In genomic region chr4:106320235-106320634, GRCh38 we compare ENCODE assay signal across 13 cellular contexts. TPM values are rescaled to one million over a fixed set of nuclear protein-coding genes. Genes with fewer than 3 reads are reported as not detected.
DNase-seq lines count a peak whose midpoint lies in the region; TF ChIP-seq lines count a peak whose summit lies in the region.
"Had no signal": no experiment of that assay in that cellular context is flagged by ENCODE, and none has a peak within 500 bp of the region (broad histone marks: within the 10 kb centered on the region; RNA-seq: fewer than 3 reads in every experiment).

No MANE protein-coding gene starts in this region.

- H3K9me3 Mint-ChIP-seq in MCF 10A (ENCODE audit: unreplicated experiment) (no peaks in the 10 kb centered on the region), HFFc6 (no peaks in the 10 kb centered on the region; the same call in 1 of the 2 replicates), nephron (no peaks in the 10 kb centered on the region)
- H3K9me3 Mint-ChIP-seq: CD8-positive, alpha-beta T cell had no signal

- no peaks in the 10 kb centered on the region; the same call in 1 of the 2 replicates for H4K20me1 ChIP-seq in Karpas-422 (ENCODE audit: insufficient read depth, low read depth, low read length)

- H3K4me3 ChIP-seq in breast epithelium (no peak overlapping the region), Karpas-422 (ENCODE audit: low read length) (no peak overlapping the region), prostate gland (no peak overlapping the region)
- H3K4me3 ChIP-seq: BLaER1 treated with 17β-estradiol and CSF1 and Interleukin-3, amounts not matched to agents 10 nM and 100 nM; GM23338 had no signal

- no peaks in the 10 kb centered on the region for H3K27me3 Mint-ChIP-seq in MCF 10A (ENCODE audit: insufficient read depth, unreplicated experiment)
- H3K27me3 Mint-ChIP-seq in HFFc6 (ENCODE audit: insufficient read depth): no peaks in the 10 kb centered on the region; the same call in 1 of the 2 replicates
- H3K27me3 Mint-ChIP-seq in nephron (ENCODE audit: low read depth): no peaks in the 10 kb centered on the region
- H3K27me3 Mint-ChIP-seq: B cell had no signal

- no peak overlapping the region for H2AFZ ChIP-seq in Karpas-422 (ENCODE audit: low read length)
- H2AFZ ChIP-seq: GM23338 had no signal

- H3K4me1 Mint-ChIP-seq in MCF 10A (ENCODE audit: insufficient read depth, unreplicated experiment): peaks cover 13% of the 10 kb centered on the region
- H3K4me1 Mint-ChIP-seq in HFFc6 (ENCODE audit: low read depth): peaks cover 13% of the 10 kb centered on the region
- H3K4me1 Mint-ChIP-seq in nephron: peaks cover 4% of the 10 kb centered on the region
- H3K4me1 Mint-ChIP-seq: GM23338 had no signal

- WGBS in prostate gland: 90% methylated on average over 1 of the region's 1 CpG

- no peak for TF ChIP-seq POLR2A in breast epithelium (IDR thresholded peaks at IDR 0.05)
- no peak for TF ChIP-seq POLR2A in prostate gland (IDR thresholded peaks at IDR 0.05)

- CTCF ChIA-PET in MCF 10A (lab: Yijun Ruan, JAX): interaction anchor here (0.7 to 1.6 kb wide), 3 partner anchors 8 to 37 kb away, joined by 3 read pairs; no protein-coding TSS in a partner anchor

- H3K36me3 Mint-ChIP-seq in MCF 10A (ENCODE audit: insufficient read depth, unreplicated experiment): peaks cover 16% of the 10 kb centered on the region
- peaks cover 23% of the 10 kb centered on the region for H3K36me3 Mint-ChIP-seq in HFFc6 (ENCODE audit: low read depth)
- peaks cover 22% of the 10 kb centered on the region for H3K36me3 Mint-ChIP-seq in nephron (ENCODE audit: low read depth)

- BruUV-seq in MCF 10A (replicated peaks; lab: Mats Ljungman, UMichigan): no TSS peak

- H3K79me2 ChIP-seq in Karpas-422 (ENCODE audit: low read length): peaks cover 86% of the 10 kb centered on the region

- no peak overlapping the region for H3K9ac ChIP-seq in Karpas-422 (ENCODE audit: low read length)
- H3K9ac ChIP-seq: BLaER1 treated with 17β-estradiol and CSF1 and Interleukin-3, amounts not matched to agents 10 nM and 100 nM had no signal

- no peaks in the 10 kb centered on the region for H3K27me3 ChIP-seq in breast epithelium
- H3K27me3 ChIP-seq in Karpas-422 (ENCODE audit: low read length): no peaks in the 10 kb centered on the region
- H3K27me3 ChIP-seq in prostate gland (replicated peaks; ENCODE audit: insufficient read depth): no peaks in the 10 kb centered on the region
- H3K27me3 ChIP-seq: BLaER1 treated with 17β-estradiol and CSF1 and Interleukin-3, amounts not matched to agents 10 nM and 100 nM had no signal

- H3K9me2 ChIP-seq in Karpas-422 (replicated peaks; ENCODE audit: insufficient read depth, low read length): no peaks in the 10 kb centered on the region

- no peaks in the 10 kb centered on the region for H3K9me3 ChIP-seq in breast epithelium
- no peaks in the 10 kb centered on the region for H3K9me3 ChIP-seq in Karpas-422 (ENCODE audit: low read length)
- H3K9me3 ChIP-seq in prostate gland: no peaks in the 10 kb centered on the region

- intact Hi-C loops in MCF 10A (cut with micrococcal nuclease) (no loop called here), breast epithelium (cut with DNase I; ENCODE audit: low total_unique reads) (no loop called here), prostate gland (cut with DNase I) (no loop called here)

- H3K27ac ChIP-seq in breast epithelium (no peak overlapping the region), Karpas-422 (ENCODE audit: low read length) (no peak overlapping the region), prostate gland (no peak overlapping the region)
- H3K27ac ChIP-seq: BLaER1 treated with 17β-estradiol and CSF1 and Interleukin-3, amounts not matched to agents 10 nM and 100 nM had no signal

- peaks cover 0 to 17% of the 10 kb centered on the region in 2 donors for H3K4me1 ChIP-seq in breast epithelium
- H3K4me1 ChIP-seq in Karpas-422 (ENCODE audit: low read length): peaks cover 30% of the 10 kb centered on the region
- peaks cover 8% of the 10 kb centered on the region for H3K4me1 ChIP-seq in prostate gland (replicated peaks)

- peak overlapping the region; percentile 49 for H3K27ac Mint-ChIP-seq in MCF 10A (ENCODE audit: low read depth, unreplicated experiment)
- H3K27ac Mint-ChIP-seq in HFFc6: peak overlapping the region; percentile 21; the same call in 1 of the 2 replicates
- H3K27ac Mint-ChIP-seq in nephron: peak overlapping the region; percentile 52 to 94 (median 74)
- H3K27ac Mint-ChIP-seq: B cell; CD8-positive, alpha-beta T cell; GM23338 had no signal

- no peak overlapping the region for H3K4me3 Mint-ChIP-seq in MCF 10A (ENCODE audit: unreplicated experiment)
- H3K4me3 Mint-ChIP-seq in HFFc6: no peak overlapping the region
- peak overlapping the region in 1 of 3 experiments; percentile 34 for H3K4me3 Mint-ChIP-seq in nephron
- H3K4me3 Mint-ChIP-seq: B cell; CD8-positive, alpha-beta T cell; GM23338 had no signal

- no peak for DNase-seq in MCF 10A (ENCODE audit: unreplicated experiment)
- DNase-seq in breast epithelium (ENCODE audit: low spot score in 2 of 2): no peak
- DNase-seq in HFFc6: no peak
- no peak for DNase-seq in Karpas-422
- no peak for DNase-seq in GOT3 (lab: John Stamatoyannopoulos, UW)
- no peak for DNase-seq in prostate gland (ENCODE audit: low spot score)
- DNase-seq: CD8-positive, alpha-beta T cell; H7 had no signal

- H3K36me3 ChIP-seq in breast epithelium: no peaks in the 10 kb centered on the region
- H3K36me3 ChIP-seq in Karpas-422 (ENCODE audit: insufficient read depth, low read length): peaks cover 32% of the 10 kb centered on the region
- no peaks in the 10 kb centered on the region for H3K36me3 ChIP-seq in prostate gland

- TF ChIP-seq CTCF in MCF 10A (IDR thresholded peaks at IDR 0.05; ENCODE audit: unreplicated experiment) (no peak), breast epithelium (IDR thresholded peaks at IDR 0.05) (no peak), HFFc6 (IDR thresholded peaks at IDR 0.05) (no peak), nephron (IDR thresholded peaks at IDR 0.05; ENCODE audit: unreplicated experiment in 3 of 3) (no peak), prostate gland (IDR thresholded peaks at IDR 0.05) (no peak)

- H3K4me2 ChIP-seq in Karpas-422 (ENCODE audit: low read depth, low read length, poor library complexity, severe bottlenecking): no peak overlapping the region
- H3K4me2 ChIP-seq: BLaER1 treated with 17β-estradiol and CSF1 and Interleukin-3, amounts not matched to agents 10 nM and 100 nM; GM23338 had no signal

- POLR2A ChIA-PET in MCF 10A (lab: Yijun Ruan, JAX): no interaction called here

RNA-seq across cellular contexts. Expression of gene AIMP1, which starts 3.9 kb away (rescaled TPM):
- total RNA-seq in MCF 10A (2022): 103 and 126 TPM in 2 replicates
- total RNA-seq in breast epithelium: 10 to 100 TPM; 25.3 to 34.4 (median 28.2) TPM
- 10 to 100 TPM; 64.7 to 74.9 (median 70.8) TPM for total RNA-seq in HFFc6 (2021; fragmentation: NEBNext Ultra II Directional; extraction: Animal tissue kit (Norgen Biotek cat#: 25700))
- total RNA-seq in Karpas-422 (2014; rRNA removed; shearing (Covaris generic); ENCODE audit: low replicate concordance): 26.7 and 38.7 TPM in 2 replicates
- 10 to 100 TPM; 20.5 to 32.4 TPM for total RNA-seq in prostate gland

RNA-seq across cellular contexts. Expression of gene TBCK, which starts 4.2 kb away (rescaled TPM):
- total RNA-seq in MCF 10A (2022) (27.8 and 33.2 TPM in 2 replicates), breast epithelium (10 to 100 TPM; 46.9 to 82.3 (median 57.0) TPM), prostate gland (10 to 100 TPM; 29.8 to 32.3 TPM)
- 10 to 100 TPM; 21.4 to 37.0 (median 27.1) TPM for total RNA-seq in HFFc6 (2021; fragmentation: NEBNext Ultra II Directional; extraction: Animal tissue kit (Norgen Biotek cat#: 25700))
- 46.8 and 86.1 TPM in 2 replicates for total RNA-seq in Karpas-422 (2014; rRNA removed; shearing (Covaris generic); ENCODE audit: low replicate concordance)

RNA-seq across cellular contexts. Expression of gene GIMD1, which starts 48.3 kb away (rescaled TPM):
- total RNA-seq in MCF 10A (2022) (not detected in 2 replicates), breast epithelium (not detected), prostate gland (not detected)
- not detected for total RNA-seq in HFFc6 (2021; fragmentation: NEBNext Ultra II Directional; extraction: Animal tissue kit (Norgen Biotek cat#: 25700))
- not detected in 2 replicates for total RNA-seq in Karpas-422 (2014; rRNA removed; shearing (Covaris generic); ENCODE audit: low replicate concordance)
- total RNA-seq: A172; B cell; CD8-positive, alpha-beta T cell; GM23338; H7 had no signal

Comparison
In these comparisons a context has a peak if more than half of its experiments do, and no peak if none do; other contexts are left out.
1. H3K27ac Mint-ChIP-seq: peak in every context shown above with its lines; median percentile 74 in nephron; 49 in MCF 10A; 21 in HFFc6.